Comparison of ENCODE assay signal across 20 cellular contexts in genomic region chr20:25303292-25304024, GRCh38.
"Had no signal": no experiment of that assay in that cellular context is flagged by ENCODE, and none has a peak within 500 bp of the region (broad histone marks: within the 10 kb centered on the region; RNA-seq: fewer than 3 reads in every experiment).

No MANE protein-coding gene starts in this region.

- H2AFZ ChIP-seq: hepatocyte had no signal

- DNase-seq: activated CD4-positive, alpha-beta T cell treated with anti-CD3 and anti-CD28 coated beads for 36 hours; activated CD4-positive, alpha-beta T cell treated with anti-CD3 and anti-CD28 coated beads, Interleukin-2, amount 50 U/mL, for 48 hours; activated naive CD4-positive, alpha-beta T cell treated with Interleukin-2 at 50 U/mL for 16 hours; endodermal cell; foreskin keratinocyte; left cardiac atrium; retina; SK-N-SH; stimulated activated CD4-positive, alpha-beta T cell treated with anti-CD3 and anti-CD28 coated beads, Interleukin-2, amount 100 ng/mL, for 24 hours; transverse colon had no signal

- H3K27me3 ChIP-seq: dorsolateral prefrontal cortex, foreskin keratinocyte, hepatocyte, suprapubic skin, transverse colon had no signal

- H3K4me3 Mint-ChIP-seq: activated CD4-positive, alpha-beta T cell treated with anti-CD3 and anti-CD28 coated beads for 36 hours; endodermal cell; mesothelial cell of epicardium; nephron; stimulated activated naive CD8-positive, alpha-beta T cell treated with anti-CD3 and anti-CD28 coated beads, Interleukin-15, Interleukin-2, amounts not matched to agents 100 ng/mL and 50 ng/mL, for 24 hours; T-helper 2 cell treated with Interferon-gamma antibody and Interleukin-4, amounts not matched to agents 5 μg/mL and 100 μg/mL, for 36 hours; WTC11 had no signal

- H3K4me1 ChIP-seq: foreskin keratinocyte had no signal

- FAIRE-seq: islet of Langerhans had no signal

- H3K4me1 Mint-ChIP-seq: activated CD4-positive, alpha-beta T cell treated with anti-CD3 and anti-CD28 coated beads for 36 hours; mesothelial cell of epicardium; nephron; WTC11 had no signal

- H3K27ac Mint-ChIP-seq: activated CD4-positive, alpha-beta T cell treated with anti-CD3 and anti-CD28 coated beads for 36 hours; endodermal cell; mesothelial cell of epicardium; nephron; stimulated activated naive CD8-positive, alpha-beta T cell treated with anti-CD3 and anti-CD28 coated beads, Interleukin-15, Interleukin-2, amounts not matched to agents 100 ng/mL and 50 ng/mL, for 24 hours; T-helper 2 cell treated with Interferon-gamma antibody and Interleukin-4, amounts not matched to agents 5 μg/mL and 100 μg/mL, for 36 hours; WTC11 had no signal

- H3K9me3 Mint-ChIP-seq: endodermal cell; mesothelial cell of epicardium; nephron; stimulated activated naive CD8-positive, alpha-beta T cell treated with anti-CD3 and anti-CD28 coated beads, Interleukin-15, Interleukin-2, amounts not matched to agents 100 ng/mL and 50 ng/mL, for 24 hours; T-helper 2 cell treated with Interferon-gamma antibody and Interleukin-4, amounts not matched to agents 5 μg/mL and 100 μg/mL, for 36 hours; WTC11 had no signal

- H3K4me2 ChIP-seq: hepatocyte, SK-N-SH had no signal

- H3K27ac ChIP-seq: foreskin keratinocyte, hepatocyte, suprapubic skin, transverse colon had no signal

- ATAC-seq: activated CD4-positive, alpha-beta T cell treated with anti-CD3 and anti-CD28 coated beads for 36 hours; foreskin keratinocyte; WTC11 had no signal

- H3K79me2 ChIP-seq: hepatocyte had no signal

- H3K9me3 ChIP-seq: SK-N-SH, suprapubic skin, transverse colon had no signal

- H3K27me3 Mint-ChIP-seq: activated CD4-positive, alpha-beta T cell treated with anti-CD3 and anti-CD28 coated beads for 36 hours; stimulated activated naive CD8-positive, alpha-beta T cell treated with anti-CD3 and anti-CD28 coated beads, Interleukin-15, Interleukin-2, amounts not matched to agents 100 ng/mL and 50 ng/mL, for 24 hours had no signal

- H3K9ac ChIP-seq: SK-N-SH had no signal

- H3K4me3 ChIP-seq: dorsolateral prefrontal cortex, hepatocyte, lung, suprapubic skin, transverse colon had no signal
